8 cellular contexts compared by ENCODE assay signal in the genomic region with DNA sequence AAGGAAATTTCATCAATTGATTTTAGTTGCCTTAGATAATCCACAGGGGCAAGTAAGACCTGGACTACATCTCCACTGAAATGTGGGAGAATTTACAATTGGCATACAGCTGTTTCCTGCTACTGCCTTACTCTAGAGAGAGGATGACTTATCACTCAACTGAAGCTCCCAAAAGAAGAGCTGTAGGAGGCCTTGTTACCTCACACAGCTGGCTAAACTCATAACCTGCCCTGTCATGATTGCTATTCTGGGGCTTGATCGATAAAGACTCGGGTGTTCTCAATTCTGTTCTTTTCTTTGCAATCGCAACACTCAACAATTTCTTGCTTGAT.
DNase-seq lines count a peak whose midpoint lies in the region; ATAC-seq, FAIRE-seq and TF ChIP-seq lines count a peak whose summit lies in the region.

No MANE protein-coding gene starts in this region.

- H3K9me3 Mint-ChIP-seq in CD8-positive, alpha-beta memory T cell: no peaks in the 10 kb centered on the region
- H3K9me3 Mint-ChIP-seq in Calu3 (ENCODE audit: low read depth, unreplicated experiment): no peaks in the 10 kb centered on the region

- H3K27ac ChIP-seq in CD8-positive, alpha-beta memory T cell (ENCODE audit: low read depth, low read length): no peak overlapping the region
- peak overlapping the region; percentile 92 for H3K27ac ChIP-seq in GM12878 (ENCODE audit: control insufficient read depth, insufficient read depth)

- no peaks in the 10 kb centered on the region for H3K36me3 ChIP-seq in CD8-positive, alpha-beta memory T cell (ENCODE audit: insufficient read depth, low read length)
- H3K36me3 ChIP-seq in GM12878 (ENCODE audit: control insufficient read depth in 2 of 2, insufficient read depth in 2 of 2, low read length in 1 of 2): no peaks in the 10 kb centered on the region

- peak overlapping the region; percentile 86 for H3K4me2 ChIP-seq in GM12878 (ENCODE audit: control insufficient read depth, insufficient read depth)

- H2AFZ ChIP-seq in GM12878 (ENCODE audit: control insufficient read depth, low read depth, low read length): peak overlapping the region; percentile 91

- H4K20me1 ChIP-seq in GM12878 (ENCODE audit: control insufficient read depth, insufficient read depth): no peaks in the 10 kb centered on the region

- intact Hi-C loops in GM12878 (cut with micrococcal nuclease; ENCODE audit: unreplicated experiment): loop anchor here (5.0 kb wide), 1 partner anchor 162 kb away; no protein-coding TSS in a partner anchor
- intact Hi-C loops in Calu3 (cut with micrococcal nuclease; ENCODE audit: unreplicated experiment): no loop called here

- no peaks in the 10 kb centered on the region for H3K9me3 ChIP-seq in CD8-positive, alpha-beta memory T cell (ENCODE audit: low read length)
- no peaks in the 10 kb centered on the region for H3K9me3 ChIP-seq in GM12878 (replicated peaks; ENCODE audit: control insufficient read depth, insufficient read depth, low read length)

- 45% methylated on average over 3 of the region's 3 CpGs for WGBS in GM12878 (ENCODE audit: insufficient coverage, insufficient replicate concordance, low lambda C conversion rate, missing lambda C conversion rate)

- TF ChIP-seq RAD21 in GM12878 (IDR thresholded peaks at IDR 0.05; ENCODE audit: insufficient read depth, low read depth, low read length): no peak

- POLR2A ChIA-PET in CD8-positive, alpha-beta memory T cell (lab: Charles Lee): no interaction called here
- POLR2A ChIA-PET in GM12878 (lab: Charles Lee): interaction anchor here (0.5 kb wide), 1 partner anchor 202 kb away, joined by 3 read pairs; no protein-coding TSS in a partner anchor

- no peaks in the 10 kb centered on the region for H3K79me2 ChIP-seq in GM12878 (ENCODE audit: control insufficient read depth, insufficient read depth, low read length)

- DNase-seq in CD8-positive, alpha-beta memory T cell: peak in 1 of 5 donors; percentile 2
- DNase-seq in GM12878 (ENCODE audit: low read depth, low spot score): no peak
- DNase-seq in stimulated activated CD4-positive, alpha-beta T cell treated with anti-CD3 and anti-CD28 coated beads, Interleukin-1b, Interleukin-23, amount 100 ng/mL, for 48 hours: no peak
- no peak for DNase-seq in Calu3
- no peak for DNase-seq in cerebellar cortex (ENCODE audit: low spot score)
- DNase-seq in stimulated activated CD8-positive, alpha-beta memory T cell treated with anti-CD3 and anti-CD28 coated beads, Interleukin-4, amount 100 ng/mL, for 48 hours: no peak

- TF ChIP-seq POLR2A in GM12878 (IDR thresholded peaks at IDR 0.05; ENCODE audit: low read depth, low read length): no peak

- peaks cover 19 to 26% (median 21%) of the 10 kb centered on the region in 3 donors for H3K4me1 Mint-ChIP-seq in CD8-positive, alpha-beta memory T cell
- no peaks in the 10 kb centered on the region for H3K4me1 Mint-ChIP-seq in Calu3 (ENCODE audit: low read depth, unreplicated experiment)

- H3K27me3 Mint-ChIP-seq in CD8-positive, alpha-beta memory T cell: no peaks in the 10 kb centered on the region
- H3K27me3 Mint-ChIP-seq in Calu3 (ENCODE audit: unreplicated experiment): no peaks in the 10 kb centered on the region

- in situ Hi-C loops in GM12878 (cut with MboI): no loop called here

- peaks cover 0 to 6% (median 0%) of the 10 kb centered on the region in 3 donors for H3K36me3 Mint-ChIP-seq in CD8-positive, alpha-beta memory T cell
- no peaks in the 10 kb centered on the region for H3K36me3 Mint-ChIP-seq in Calu3 (ENCODE audit: insufficient read depth, unreplicated experiment)

- CTCF ChIA-PET in CD8-positive, alpha-beta memory T cell (lab: Charles Lee): no interaction called here
- CTCF ChIA-PET in GM12878 (lab: Yijun Ruan, JAX): interaction anchor here (1.7 to 1.9 kb wide), 2 partner anchors 8 to 1397 kb away, joined by 4 to 5 read pairs; no protein-coding TSS in a partner anchor
- CTCF ChIA-PET in Calu3 (lab: Charles Lee): no interaction called here

- ATAC-seq in GM19351 (IDR thresholded peaks at IDR 0.05; ENCODE audit: unreplicated experiment) (peak; percentile 11), HG03342 (IDR thresholded peaks at IDR 0.05; ENCODE audit: unreplicated experiment) (peak; percentile 10), GM12878 (peak; percentile 21)

- RAD21 ChIA-PET in GM12878 (lab: Charles Lee; ENCODE audit: unreplicated experiment): interaction anchor here (1.3 kb wide), 1 partner anchor 16 kb away, joined by 4 read pairs; no protein-coding TSS in a partner anchor

- TF ChIP-seq CTCF in GM12878 (IDR thresholded peaks at IDR 0.05 in 2 of 3, conservative IDR thresholded peaks at IDR 0.05 in 1 of 3; ENCODE audit: control insufficient read depth in 2 of 3, extremely low read depth in 1 of 3, insufficient read depth in 1 of 3, low read depth in 3 of 3, low read length in 3 of 3): no peak
- no peak for TF ChIP-seq CTCF in Calu3 (IDR thresholded peaks at IDR 0.05; ENCODE audit: unreplicated experiment)

- no peaks in the 10 kb centered on the region for H3K27me3 ChIP-seq in CD8-positive, alpha-beta memory T cell (ENCODE audit: insufficient read depth, low read length, poor library complexity, severe bottlenecking)
- H3K27me3 ChIP-seq in GM12878 (replicated peaks in 1 of 2; ENCODE audit: control insufficient read depth in 2 of 2, insufficient read depth in 2 of 2, low read length in 1 of 2): no peaks in the 10 kb centered on the region

- no peak for TF ChIP-seq EP300 in GM12878 (IDR thresholded peaks at IDR 0.05; ENCODE audit: borderline replicate concordance in 1 of 2, control insufficient read depth in 1 of 2, low read depth in 2 of 2, low read length in 2 of 2)

- peak overlapping the region; percentile 74 for H3K4me3 ChIP-seq in CD8-positive, alpha-beta memory T cell (ENCODE audit: low read length)
- peak overlapping the region; percentile 60 for H3K4me3 ChIP-seq in GM12878

- peak overlapping the region; percentile 68 for H3K9ac ChIP-seq in GM12878 (ENCODE audit: control insufficient read depth, insufficient read depth, low read length)

- SMC1A ChIA-PET in GM12878 (lab: Charles Lee; ENCODE audit: uncharacterized antibody, unreplicated experiment): interaction anchor here (1.0 to 1.4 kb wide), 3 partner anchors 8 to 13 kb away, joined by 3 to 4 read pairs (median 3); no protein-coding TSS in a partner anchor

- no peak for FAIRE-seq in GM12878 (lab: Jason Lieb, UNC)

- peaks cover 7% of the 10 kb centered on the region for H3K4me1 ChIP-seq in CD8-positive, alpha-beta memory T cell (ENCODE audit: insufficient read depth, low read length)
- H3K4me1 ChIP-seq in GM12878 (ENCODE audit: control insufficient read depth, insufficient read depth, low read length): peaks cover 10% of the 10 kb centered on the region; the same call in 1 of the 2 replicates

- peak overlapping the region; percentile 85 to 98 (median 94) for H3K27ac Mint-ChIP-seq in CD8-positive, alpha-beta memory T cell
- no peak overlapping the region for H3K27ac Mint-ChIP-seq in Calu3 (ENCODE audit: unreplicated experiment)

- BruUV-seq in GM12878 (replicated peaks; lab: Mats Ljungman, UMichigan) (no TSS peak), Calu3 (replicated peaks; lab: Mats Ljungman, UMichigan) (no TSS peak)

- H3K4me3 Mint-ChIP-seq in CD8-positive, alpha-beta memory T cell: peak overlapping the region; percentile 87 to 97 (median 95)
- no peak overlapping the region for H3K4me3 Mint-ChIP-seq in Calu3 (ENCODE audit: low read depth, unreplicated experiment)

TF ChIP-seq in GM12878, 131 proteins besides CTCF, POLR2A, EP300 and RAD21 (continues in another document):
- TF ChIP-seq RAD51 (IDR thresholded peaks at IDR 0.05) (no peak), ATF2 (IDR thresholded peaks at IDR 0.05; ENCODE audit: low read length) (no peak), RCOR1 (conservative IDR thresholded peaks at IDR 0.05; ENCODE audit: low read depth, low read length) (no peak), GATAD2B (conservative IDR thresholded peaks at IDR 0.05; ENCODE audit: low read depth) (no peak), ESRRA (IDR thresholded peaks at IDR 0.05; ENCODE audit: low read length) (no peak)
- TF ChIP-seq, protein P1, sequence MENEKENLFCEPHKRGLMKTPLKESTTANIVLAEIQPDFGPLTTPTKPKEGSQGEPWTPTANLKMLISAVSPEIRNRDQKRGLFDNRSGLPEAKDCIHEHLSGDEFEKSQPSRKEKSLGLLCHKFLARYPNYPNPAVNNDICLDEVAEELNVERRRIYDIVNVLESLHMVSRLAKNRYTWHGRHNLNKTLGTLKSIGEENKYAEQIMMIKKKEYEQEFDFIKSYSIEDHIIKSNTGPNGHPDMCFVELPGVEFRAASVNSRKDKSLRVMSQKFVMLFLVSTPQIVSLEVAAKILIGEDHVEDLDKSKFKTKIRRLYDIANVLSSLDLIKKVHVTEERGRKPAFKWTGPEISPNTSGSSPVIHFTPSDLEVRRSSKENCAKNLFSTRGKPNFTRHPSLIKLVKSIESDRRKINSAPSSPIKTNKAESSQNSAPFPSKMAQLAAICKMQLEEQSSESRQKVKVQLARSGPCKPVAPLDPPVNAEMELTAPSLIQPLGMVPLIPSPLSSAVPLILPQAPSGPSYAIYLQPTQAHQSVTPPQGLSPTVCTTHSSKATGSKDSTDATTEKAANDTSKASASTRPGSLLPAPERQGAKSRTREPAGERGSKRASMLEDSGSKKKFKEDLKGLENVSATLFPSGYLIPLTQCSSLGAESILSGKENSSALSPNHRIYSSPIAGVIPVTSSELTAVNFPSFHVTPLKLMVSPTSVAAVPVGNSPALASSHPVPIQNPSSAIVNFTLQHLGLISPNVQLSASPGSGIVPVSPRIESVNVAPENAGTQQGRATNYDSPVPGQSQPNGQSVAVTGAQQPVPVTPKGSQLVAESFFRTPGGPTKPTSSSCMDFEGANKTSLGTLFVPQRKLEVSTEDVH (IDR thresholded peaks at IDR 0.05; ENCODE audit: low read depth, partially characterized antibody): no peak
